2 cellular contexts compared by ENCODE assay signal in the genomic region with DNA sequence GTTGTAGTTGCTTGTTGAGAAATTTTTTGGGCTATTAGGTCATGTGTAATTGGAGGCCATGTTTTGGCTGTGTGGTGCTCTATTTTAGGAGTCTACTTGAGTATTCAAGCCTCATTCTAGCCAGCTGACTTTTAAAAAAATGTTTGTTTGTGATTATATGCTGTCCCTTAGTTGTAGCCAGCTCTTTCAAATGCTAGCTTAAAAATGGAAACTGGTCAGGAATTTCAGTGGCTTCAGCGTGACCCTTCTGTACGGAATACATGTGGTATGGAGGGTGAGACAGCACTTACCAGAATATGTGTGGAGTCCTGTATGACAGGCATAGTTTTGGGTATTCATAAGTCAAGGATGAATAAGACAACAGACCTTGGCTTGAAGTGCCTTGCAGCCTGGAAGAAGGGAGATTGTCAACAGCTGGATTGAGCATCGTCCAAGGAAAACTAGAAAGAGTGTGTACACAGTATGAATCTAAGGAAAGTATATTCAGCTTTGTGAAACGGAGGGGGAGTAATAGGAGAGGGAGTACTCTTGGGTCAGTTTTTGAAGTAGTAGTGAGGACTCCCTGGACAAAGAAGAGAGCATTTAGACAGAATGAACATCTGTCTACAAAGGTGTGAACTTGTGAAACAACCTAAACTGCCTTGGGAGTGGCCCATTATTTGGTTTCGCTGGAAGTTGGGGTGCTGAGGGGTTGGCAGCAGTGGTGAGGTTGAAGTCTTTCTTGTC.
TF ChIP-seq lines count a peak whose summit lies in the region.

No MANE protein-coding gene starts in this region.

TF ChIP-seq in K562, 482 proteins besides CTCF, POLR2A, EP300 and RAD21:
- TF ChIP-seq ZNF707 (CRISPR knock-in tag; conservative IDR thresholded peaks at IDR 0.05) = no peak
- TF ChIP-seq, protein P1, sequence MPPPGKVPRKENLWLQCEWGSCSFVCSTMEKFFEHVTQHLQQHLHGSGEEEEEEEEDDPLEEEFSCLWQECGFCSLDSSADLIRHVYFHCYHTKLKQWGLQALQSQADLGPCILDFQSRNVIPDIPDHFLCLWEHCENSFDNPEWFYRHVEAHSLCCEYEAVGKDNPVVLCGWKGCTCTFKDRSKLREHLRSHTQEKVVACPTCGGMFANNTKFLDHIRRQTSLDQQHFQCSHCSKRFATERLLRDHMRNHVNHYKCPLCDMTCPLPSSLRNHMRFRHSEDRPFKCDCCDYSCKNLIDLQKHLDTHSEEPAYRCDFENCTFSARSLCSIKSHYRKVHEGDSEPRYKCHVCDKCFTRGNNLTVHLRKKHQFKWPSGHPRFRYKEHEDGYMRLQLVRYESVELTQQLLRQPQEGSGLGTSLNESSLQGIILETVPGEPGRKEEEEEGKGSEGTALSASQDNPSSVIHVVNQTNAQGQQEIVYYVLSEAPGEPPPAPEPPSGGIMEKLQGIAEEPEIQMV (tag; conservative IDR thresholded peaks at IDR 0.05; ENCODE audit: low read depth) = no peak
- TF ChIP-seq SIRT6 (IDR thresholded peaks at IDR 0.05; ENCODE audit: low read depth, low read length) = no peak
- TF ChIP-seq, protein P2, sequence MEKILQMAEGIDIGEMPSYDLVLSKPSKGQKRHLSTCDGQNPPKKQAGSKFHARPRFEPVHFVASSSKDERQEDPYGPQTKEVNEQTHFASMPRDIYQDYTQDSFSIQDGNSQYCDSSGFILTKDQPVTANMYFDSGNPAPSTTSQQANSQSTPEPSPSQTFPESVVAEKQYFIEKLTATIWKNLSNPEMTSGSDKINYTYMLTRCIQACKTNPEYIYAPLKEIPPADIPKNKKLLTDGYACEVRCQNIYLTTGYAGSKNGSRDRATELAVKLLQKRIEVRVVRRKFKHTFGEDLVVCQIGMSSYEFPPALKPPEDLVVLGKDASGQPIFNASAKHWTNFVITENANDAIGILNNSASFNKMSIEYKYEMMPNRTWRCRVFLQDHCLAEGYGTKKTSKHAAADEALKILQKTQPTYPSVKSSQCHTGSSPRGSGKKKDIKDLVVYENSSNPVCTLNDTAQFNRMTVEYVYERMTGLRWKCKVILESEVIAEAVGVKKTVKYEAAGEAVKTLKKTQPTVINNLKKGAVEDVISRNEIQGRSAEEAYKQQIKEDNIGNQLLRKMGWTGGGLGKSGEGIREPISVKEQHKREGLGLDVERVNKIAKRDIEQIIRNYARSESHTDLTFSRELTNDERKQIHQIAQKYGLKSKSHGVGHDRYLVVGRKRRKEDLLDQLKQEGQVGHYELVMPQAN (IDR thresholded peaks at IDR 0.05; ENCODE audit: borderline replicate concordance) = no peak
- TF ChIP-seq, protein P3, sequence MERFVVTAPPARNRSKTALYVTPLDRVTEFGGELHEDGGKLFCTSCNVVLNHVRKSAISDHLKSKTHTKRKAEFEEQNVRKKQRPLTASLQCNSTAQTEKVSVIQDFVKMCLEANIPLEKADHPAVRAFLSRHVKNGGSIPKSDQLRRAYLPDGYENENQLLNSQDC (CRISPR knock-in tag; IDR thresholded peaks at IDR 0.05) = no peak
- TF ChIP-seq SMARCA5 (IDR thresholded peaks at IDR 0.05) = no peak
- no peak for TF ChIP-seq ZNF431 (CRISPR knock-in tag; IDR thresholded peaks at IDR 0.05)
- no peak for TF ChIP-seq RBM17 (IDR thresholded peaks at IDR 0.05; ENCODE audit: borderline replicate concordance, low read depth, low read length)
- TF ChIP-seq, protein P4, sequence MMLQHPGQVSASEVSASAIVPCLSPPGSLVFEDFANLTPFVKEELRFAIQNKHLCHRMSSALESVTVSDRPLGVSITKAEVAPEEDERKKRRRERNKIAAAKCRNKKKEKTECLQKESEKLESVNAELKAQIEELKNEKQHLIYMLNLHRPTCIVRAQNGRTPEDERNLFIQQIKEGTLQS (IDR thresholded peaks at IDR 0.05) = no peak
- TF ChIP-seq, protein P4 (CRISPR knock-in tag; conservative IDR thresholded peaks at IDR 0.05) = no peak
- no peak for TF ChIP-seq CBFA2T2 (conservative IDR thresholded peaks at IDR 0.05)
- TF ChIP-seq ZNF197 (CRISPR knock-in tag; IDR thresholded peaks at IDR 0.05; ENCODE audit: low read depth) = no peak
- TF ChIP-seq, protein P5, sequence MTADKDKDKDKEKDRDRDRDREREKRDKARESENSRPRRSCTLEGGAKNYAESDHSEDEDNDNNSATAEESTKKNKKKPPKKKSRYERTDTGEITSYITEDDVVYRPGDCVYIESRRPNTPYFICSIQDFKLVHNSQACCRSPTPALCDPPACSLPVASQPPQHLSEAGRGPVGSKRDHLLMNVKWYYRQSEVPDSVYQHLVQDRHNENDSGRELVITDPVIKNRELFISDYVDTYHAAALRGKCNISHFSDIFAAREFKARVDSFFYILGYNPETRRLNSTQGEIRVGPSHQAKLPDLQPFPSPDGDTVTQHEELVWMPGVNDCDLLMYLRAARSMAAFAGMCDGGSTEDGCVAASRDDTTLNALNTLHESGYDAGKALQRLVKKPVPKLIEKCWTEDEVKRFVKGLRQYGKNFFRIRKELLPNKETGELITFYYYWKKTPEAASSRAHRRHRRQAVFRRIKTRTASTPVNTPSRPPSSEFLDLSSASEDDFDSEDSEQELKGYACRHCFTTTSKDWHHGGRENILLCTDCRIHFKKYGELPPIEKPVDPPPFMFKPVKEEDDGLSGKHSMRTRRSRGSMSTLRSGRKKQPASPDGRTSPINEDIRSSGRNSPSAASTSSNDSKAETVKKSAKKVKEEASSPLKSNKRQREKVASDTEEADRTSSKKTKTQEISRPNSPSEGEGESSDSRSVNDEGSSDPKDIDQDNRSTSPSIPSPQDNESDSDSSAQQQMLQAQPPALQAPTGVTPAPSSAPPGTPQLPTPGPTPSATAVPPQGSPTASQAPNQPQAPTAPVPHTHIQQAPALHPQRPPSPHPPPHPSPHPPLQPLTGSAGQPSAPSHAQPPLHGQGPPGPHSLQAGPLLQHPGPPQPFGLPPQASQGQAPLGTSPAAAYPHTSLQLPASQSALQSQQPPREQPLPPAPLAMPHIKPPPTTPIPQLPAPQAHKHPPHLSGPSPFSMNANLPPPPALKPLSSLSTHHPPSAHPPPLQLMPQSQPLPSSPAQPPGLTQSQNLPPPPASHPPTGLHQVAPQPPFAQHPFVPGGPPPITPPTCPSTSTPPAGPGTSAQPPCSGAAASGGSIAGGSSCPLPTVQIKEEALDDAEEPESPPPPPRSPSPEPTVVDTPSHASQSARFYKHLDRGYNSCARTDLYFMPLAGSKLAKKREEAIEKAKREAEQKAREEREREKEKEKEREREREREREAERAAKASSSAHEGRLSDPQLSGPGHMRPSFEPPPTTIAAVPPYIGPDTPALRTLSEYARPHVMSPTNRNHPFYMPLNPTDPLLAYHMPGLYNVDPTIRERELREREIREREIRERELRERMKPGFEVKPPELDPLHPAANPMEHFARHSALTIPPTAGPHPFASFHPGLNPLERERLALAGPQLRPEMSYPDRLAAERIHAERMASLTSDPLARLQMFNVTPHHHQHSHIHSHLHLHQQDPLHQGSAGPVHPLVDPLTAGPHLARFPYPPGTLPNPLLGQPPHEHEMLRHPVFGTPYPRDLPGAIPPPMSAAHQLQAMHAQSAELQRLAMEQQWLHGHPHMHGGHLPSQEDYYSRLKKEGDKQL (CRISPR knock-in tag; IDR thresholded peaks at IDR 0.05; ENCODE audit: borderline replicate concordance) = no peak
- TF ChIP-seq ATF1 (CRISPR knock-in tag; IDR thresholded peaks at IDR 0.05) = no peak
- TF ChIP-seq ATF1 (tag; IDR thresholded peaks at IDR 0.05) = no peak

TF ChIP-seq in GM23338, 12 proteins besides CTCF, POLR2A, EP300 and RAD21:
- TF ChIP-seq EZH2 (IDR thresholded peaks at IDR 0.05; ENCODE audit: low read depth, unreplicated experiment) (no peak), POLR2AphosphoS5 (IDR thresholded peaks at IDR 0.05; ENCODE audit: low read depth) (no peak), NANOG (IDR thresholded peaks at IDR 0.05; ENCODE audit: borderline replicate concordance) (no peak), ZNF331 (CRISPR knock-in tag; IDR thresholded peaks at IDR 0.05; ENCODE audit: low read depth) (no peak), CREB1 (CRISPR knock-in tag; IDR thresholded peaks at IDR 0.05; ENCODE audit: low read depth) (no peak), STAT1 (IDR thresholded peaks at IDR 0.05; ENCODE audit: unreplicated experiment) (no peak), ZNF114 (CRISPR knock-in tag; IDR thresholded peaks at IDR 0.05) (no peak)
- TF ChIP-seq, protein P6, sequence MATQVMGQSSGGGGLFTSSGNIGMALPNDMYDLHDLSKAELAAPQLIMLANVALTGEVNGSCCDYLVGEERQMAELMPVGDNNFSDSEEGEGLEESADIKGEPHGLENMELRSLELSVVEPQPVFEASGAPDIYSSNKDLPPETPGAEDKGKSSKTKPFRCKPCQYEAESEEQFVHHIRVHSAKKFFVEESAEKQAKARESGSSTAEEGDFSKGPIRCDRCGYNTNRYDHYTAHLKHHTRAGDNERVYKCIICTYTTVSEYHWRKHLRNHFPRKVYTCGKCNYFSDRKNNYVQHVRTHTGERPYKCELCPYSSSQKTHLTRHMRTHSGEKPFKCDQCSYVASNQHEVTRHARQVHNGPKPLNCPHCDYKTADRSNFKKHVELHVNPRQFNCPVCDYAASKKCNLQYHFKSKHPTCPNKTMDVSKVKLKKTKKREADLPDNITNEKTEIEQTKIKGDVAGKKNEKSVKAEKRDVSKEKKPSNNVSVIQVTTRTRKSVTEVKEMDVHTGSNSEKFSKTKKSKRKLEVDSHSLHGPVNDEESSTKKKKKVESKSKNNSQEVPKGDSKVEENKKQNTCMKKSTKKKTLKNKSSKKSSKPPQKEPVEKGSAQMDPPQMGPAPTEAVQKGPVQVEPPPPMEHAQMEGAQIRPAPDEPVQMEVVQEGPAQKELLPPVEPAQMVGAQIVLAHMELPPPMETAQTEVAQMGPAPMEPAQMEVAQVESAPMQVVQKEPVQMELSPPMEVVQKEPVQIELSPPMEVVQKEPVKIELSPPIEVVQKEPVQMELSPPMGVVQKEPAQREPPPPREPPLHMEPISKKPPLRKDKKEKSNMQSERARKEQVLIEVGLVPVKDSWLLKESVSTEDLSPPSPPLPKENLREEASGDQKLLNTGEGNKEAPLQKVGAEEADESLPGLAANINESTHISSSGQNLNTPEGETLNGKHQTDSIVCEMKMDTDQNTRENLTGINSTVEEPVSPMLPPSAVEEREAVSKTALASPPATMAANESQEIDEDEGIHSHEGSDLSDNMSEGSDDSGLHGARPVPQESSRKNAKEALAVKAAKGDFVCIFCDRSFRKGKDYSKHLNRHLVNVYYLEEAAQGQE (IDR thresholded peaks at IDR 0.05; ENCODE audit: unreplicated experiment) = no peak
- TF ChIP-seq, protein P7, sequence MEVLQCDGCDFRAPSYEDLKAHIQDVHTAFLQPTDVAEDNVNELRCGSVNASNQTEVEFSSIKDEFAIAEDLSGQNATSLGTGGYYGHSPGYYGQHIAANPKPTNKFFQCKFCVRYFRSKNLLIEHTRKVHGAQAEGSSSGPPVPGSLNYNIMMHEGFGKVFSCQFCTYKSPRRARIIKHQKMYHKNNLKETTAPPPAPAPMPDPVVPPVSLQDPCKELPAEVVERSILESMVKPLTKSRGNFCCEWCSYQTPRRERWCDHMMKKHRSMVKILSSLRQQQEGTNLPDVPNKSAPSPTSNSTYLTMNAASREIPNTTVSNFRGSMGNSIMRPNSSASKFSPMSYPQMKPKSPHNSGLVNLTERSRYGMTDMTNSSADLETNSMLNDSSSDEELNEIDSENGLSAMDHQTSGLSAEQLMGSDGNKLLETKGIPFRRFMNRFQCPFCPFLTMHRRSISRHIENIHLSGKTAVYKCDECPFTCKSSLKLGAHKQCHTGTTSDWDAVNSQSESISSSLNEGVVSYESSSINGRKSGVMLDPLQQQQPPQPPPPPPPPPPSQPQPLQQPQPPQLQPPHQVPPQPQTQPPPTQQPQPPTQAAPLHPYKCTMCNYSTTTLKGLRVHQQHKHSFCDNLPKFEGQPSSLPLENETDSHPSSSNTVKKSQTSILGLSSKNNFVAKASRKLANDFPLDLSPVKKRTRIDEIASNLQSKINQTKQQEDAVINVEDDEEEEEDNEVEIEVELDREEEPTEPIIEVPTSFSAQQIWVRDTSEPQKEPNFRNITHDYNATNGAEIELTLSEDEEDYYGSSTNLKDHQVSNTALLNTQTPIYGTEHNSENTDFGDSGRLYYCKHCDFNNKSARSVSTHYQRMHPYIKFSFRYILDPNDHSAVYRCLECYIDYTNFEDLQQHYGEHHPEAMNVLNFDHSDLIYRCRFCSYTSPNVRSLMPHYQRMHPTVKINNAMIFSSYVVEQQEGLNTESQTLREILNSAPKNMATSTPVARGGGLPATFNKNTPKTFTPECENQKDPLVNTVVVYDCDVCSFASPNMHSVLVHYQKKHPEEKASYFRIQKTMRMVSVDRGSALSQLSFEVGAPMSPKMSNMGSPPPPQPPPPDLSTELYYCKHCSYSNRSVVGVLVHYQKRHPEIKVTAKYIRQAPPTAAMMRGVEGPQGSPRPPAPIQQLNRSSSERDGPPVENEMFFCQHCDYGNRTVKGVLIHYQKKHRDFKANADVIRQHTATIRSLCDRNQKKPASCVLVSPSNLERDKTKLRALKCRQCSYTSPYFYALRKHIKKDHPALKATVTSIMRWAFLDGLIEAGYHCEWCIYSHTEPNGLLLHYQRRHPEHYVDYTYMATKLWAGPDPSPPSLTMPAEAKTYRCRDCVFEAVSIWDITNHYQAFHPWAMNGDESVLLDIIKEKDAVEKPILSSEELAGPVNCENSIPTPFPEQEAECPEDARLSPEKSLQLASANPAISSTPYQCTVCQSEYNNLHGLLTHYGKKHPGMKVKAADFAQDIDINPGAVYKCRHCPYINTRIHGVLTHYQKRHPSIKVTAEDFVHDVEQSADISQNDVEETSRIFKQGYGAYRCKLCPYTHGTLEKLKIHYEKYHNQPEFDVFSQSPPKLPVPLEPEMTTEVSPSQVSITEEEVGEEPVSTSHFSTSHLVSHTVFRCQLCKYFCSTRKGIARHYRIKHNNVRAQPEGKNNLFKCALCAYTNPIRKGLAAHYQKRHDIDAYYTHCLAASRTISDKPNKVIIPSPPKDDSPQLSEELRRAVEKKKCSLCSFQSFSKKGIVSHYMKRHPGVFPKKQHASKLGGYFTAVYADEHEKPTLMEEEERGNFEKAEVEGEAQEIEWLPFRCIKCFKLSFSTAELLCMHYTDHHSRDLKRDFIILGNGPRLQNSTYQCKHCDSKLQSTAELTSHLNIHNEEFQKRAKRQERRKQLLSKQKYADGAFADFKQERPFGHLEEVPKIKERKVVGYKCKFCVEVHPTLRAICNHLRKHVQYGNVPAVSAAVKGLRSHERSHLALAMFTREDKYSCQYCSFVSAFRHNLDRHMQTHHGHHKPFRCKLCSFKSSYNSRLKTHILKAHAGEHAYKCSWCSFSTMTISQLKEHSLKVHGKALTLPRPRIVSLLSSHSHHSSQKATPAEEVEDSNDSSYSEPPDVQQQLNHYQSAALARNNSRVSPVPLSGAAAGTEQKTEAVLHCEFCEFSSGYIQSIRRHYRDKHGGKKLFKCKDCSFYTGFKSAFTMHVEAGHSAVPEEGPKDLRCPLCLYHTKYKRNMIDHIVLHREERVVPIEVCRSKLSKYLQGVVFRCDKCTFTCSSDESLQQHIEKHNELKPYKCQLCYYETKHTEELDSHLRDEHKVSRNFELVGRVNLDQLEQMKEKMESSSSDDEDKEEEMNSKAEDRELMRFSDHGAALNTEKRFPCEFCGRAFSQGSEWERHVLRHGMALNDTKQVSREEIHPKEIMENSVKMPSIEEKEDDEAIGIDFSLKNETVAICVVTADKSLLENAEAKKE (CRISPR knock-in tag; IDR thresholded peaks at IDR 0.05) = no peak
